ENCODE assay signal across 15 cellular contexts in the genomic region with DNA sequence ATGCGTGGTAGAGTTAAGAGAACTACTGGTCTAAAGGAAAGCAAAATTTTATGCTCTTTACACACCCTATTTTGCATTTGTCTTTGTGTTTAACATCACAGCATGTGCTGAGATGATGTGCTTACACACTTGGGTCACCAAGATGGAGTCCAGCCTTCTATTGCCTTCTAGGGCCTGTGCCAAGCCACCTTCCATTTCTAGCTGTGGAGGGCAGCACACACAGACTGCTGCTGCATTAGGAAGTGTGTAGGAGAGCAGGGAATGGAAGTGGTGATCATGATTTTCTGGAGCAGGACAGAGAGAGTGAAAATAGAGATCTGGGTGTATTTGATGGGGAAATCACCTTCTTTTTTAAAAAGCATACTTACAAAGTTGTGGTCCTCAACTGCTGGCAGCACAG.
"Had no signal": no experiment of that assay in that cellular context is flagged by ENCODE, and none has a peak within 500 bp of the region (broad histone marks: within the 10 kb centered on the region; RNA-seq: fewer than 3 reads in every experiment).

No MANE protein-coding gene starts in this region.

- H3K36me3 ChIP-seq: neutrophil, transverse colon had no signal

- H3K79me2 ChIP-seq: hepatocyte had no signal

- DNase-seq: activated CD4-positive, alpha-beta T cell treated with anti-CD3 and anti-CD28 coated beads, Interleukin-2, amount 50 U/mL, for 1 hour; activated effector memory CD4-positive, alpha-beta T cell treated with anti-CD3 and anti-CD28 coated beads, Interleukin-2, amount 50 U/mL, for 16 hours; activated T-cell treated with anti-CD3 and anti-CD28 coated beads, Interleukin-2, amount 50 U/mL, for 1 hour; cerebellar nuclear complex; effector memory CD8-positive, alpha-beta T cell; erythroblast; right cardiac atrium; substantia nigra; transverse colon had no signal

- H3K4me3 ChIP-seq: hepatocyte, smooth muscle cell, transverse colon had no signal

- H3K4me2 ChIP-seq: hepatocyte, smooth muscle cell had no signal

- ATAC-seq: activated naive CD4-positive, alpha-beta T cell treated with anti-CD3 and anti-CD28 coated beads, Interleukin-2, amount 50 U/mL, for 72 hours; effector memory CD8-positive, alpha-beta T cell had no signal

- H3K27me3 Mint-ChIP-seq: dendritic cell treated with granulocyte-macrophage colony-stimulating factor and Interleukin-4, amounts not matched to agents 40 ng/mL and 50 ng/mL, for 4 days; effector memory CD8-positive, alpha-beta T cell; progenitor cell of endocrine pancreas had no signal

- H3K9me3 ChIP-seq: neutrophil, transverse colon had no signal

- H3K27ac ChIP-seq: hepatocyte, neutrophil, transverse colon had no signal

- H3K4me1 ChIP-seq: transverse colon had no signal

- H3K9me3 Mint-ChIP-seq: dendritic cell treated with granulocyte-macrophage colony-stimulating factor and Interleukin-4, amounts not matched to agents 40 ng/mL and 50 ng/mL, for 4 days had no signal

- H2AFZ ChIP-seq: hepatocyte had no signal

- H3K27me3 ChIP-seq: hepatocyte, neutrophil, transverse colon had no signal

- H3K27ac Mint-ChIP-seq: activated naive CD4-positive, alpha-beta T cell treated with anti-CD3 and anti-CD28 coated beads, Interleukin-2, amount 50 U/mL, for 72 hours; dendritic cell treated with granulocyte-macrophage colony-stimulating factor and Interleukin-4, amounts not matched to agents 40 ng/mL and 50 ng/mL, for 4 days; effector memory CD8-positive, alpha-beta T cell; progenitor cell of endocrine pancreas had no signal

- H3K4me3 Mint-ChIP-seq: dendritic cell treated with granulocyte-macrophage colony-stimulating factor and Interleukin-4, amounts not matched to agents 40 ng/mL and 50 ng/mL, for 4 days; effector memory CD8-positive, alpha-beta T cell had no signal

- H3K36me3 Mint-ChIP-seq: activated naive CD4-positive, alpha-beta T cell treated with anti-CD3 and anti-CD28 coated beads, Interleukin-2, amount 50 U/mL, for 72 hours had no signal
